ENCODE assay signal across 18 cellular contexts in genomic region chr10:111289467-111289866, GRCh38.
A peak's percentile ranks its signal among the peaks of the same experiment; 100 is the strongest.
DNase-seq lines count a peak whose midpoint lies in the region; ATAC-seq and TF ChIP-seq lines count a peak whose summit lies in the region.
"Had no signal": no experiment of that assay in that cellular context is flagged by ENCODE, and none has a peak within 500 bp of the region (broad histone marks: within the 10 kb centered on the region; RNA-seq: fewer than 3 reads in every experiment).

No MANE protein-coding gene starts in this region.

- ATAC-seq in left lung, result peak; percentile 91
- no peak for ATAC-seq in left ventricle myocardium superior
- ATAC-seq: A549; CD8-positive, alpha-beta T cell had no signal

- no peaks in the 10 kb centered on the region for H3K79me2 ChIP-seq in GM23248 (ENCODE audit: insufficient read depth)

- intact Hi-C loops in left lung (cut with DNase I), result no loop called here
- intact Hi-C loops in left ventricle myocardium superior (cut with micrococcal nuclease), result no loop called here

- peaks cover 20% of the 10 kb centered on the region for H3K9me3 Mint-ChIP-seq in HFFc6
- H3K9me3 Mint-ChIP-seq: CD4-positive, alpha-beta T cell; CD8-positive, alpha-beta T cell had no signal

- no peaks in the 10 kb centered on the region for H3K36me3 Mint-ChIP-seq in HFFc6 (ENCODE audit: low read depth)
- H3K36me3 Mint-ChIP-seq: CD8-positive, alpha-beta T cell had no signal

- no peak overlapping the region for H3K27ac Mint-ChIP-seq in HFFc6
- H3K27ac Mint-ChIP-seq: B cell; CD4-positive, alpha-beta T cell; CD8-positive, alpha-beta T cell had no signal

- TF ChIP-seq CTCF in left lung (IDR thresholded peaks at IDR 0.05) (no peak), HFFc6 (IDR thresholded peaks at IDR 0.05) (no peak)

- H3K4me2 ChIP-seq in GM23248 (ENCODE audit: unreplicated experiment), result no peak overlapping the region
- H3K4me2 ChIP-seq: A549; BLaER1 treated with 17β-estradiol and CSF1 and Interleukin-3, amounts not matched to agents 10 nM and 100 nM had no signal

- H3K4me1 ChIP-seq in GM23248 (ENCODE audit: insufficient read depth), result no peaks in the 10 kb centered on the region
- H3K4me1 ChIP-seq in left lung, result peaks cover 0 to 3% of the 10 kb centered on the region in 2 donors
- H3K4me1 ChIP-seq: A549; BLaER1 treated with 17β-estradiol and CSF1 and Interleukin-3, amounts not matched to agents 10 nM and 100 nM; Caco-2 had no signal

- DNase-seq in GM23248 (no peak), left lung (peak; percentile 56 to 57), medulla oblongata (ENCODE audit: extremely low spot score) (peak; percentile 5), iPS-NIHi11 (ENCODE audit: low spot score) (no peak), HFFc6 (no peak), left ventricle myocardium superior (no peak)
- DNase-seq: AML-193; Caco-2; Calu3; CD4-positive, alpha-beta T cell; CD8-positive, alpha-beta T cell; DMS79 treated with DMSO at 0.1 percent for 48 hours; GF-D8 had no signal

- H3K27ac ChIP-seq in GM23248, result no peak overlapping the region
- no peak overlapping the region for H3K27ac ChIP-seq in left lung
- H3K27ac ChIP-seq: 22Rv1; A549; BLaER1 treated with 17β-estradiol and CSF1 and Interleukin-3, amounts not matched to agents 10 nM and 100 nM; C4-2B had no signal

- H2AFZ ChIP-seq in GM23248, result peak overlapping the region; percentile 22; the same call in 1 of the 2 replicates

- H3K36me3 ChIP-seq in GM23248 (ENCODE audit: low read depth) (no peaks in the 10 kb centered on the region), left lung (no peaks in the 10 kb centered on the region)
- H3K36me3 ChIP-seq: BLaER1 treated with 17β-estradiol and CSF1 and Interleukin-3, amounts not matched to agents 10 nM and 100 nM had no signal

- no peaks in the 10 kb centered on the region for H3F3A ChIP-seq in GM23248 (ENCODE audit: insufficient read depth)

- no peak overlapping the region for H3K9ac ChIP-seq in GM23248
- H3K9ac ChIP-seq: BLaER1 treated with 17β-estradiol and CSF1 and Interleukin-3, amounts not matched to agents 10 nM and 100 nM had no signal

- in situ Hi-C loops in GM23248 (cut with MboI), result no loop called here

- H3K27me3 ChIP-seq in GM23248 (replicated peaks; ENCODE audit: insufficient read depth), result no peaks in the 10 kb centered on the region
- H3K27me3 ChIP-seq in left lung, result no peaks in the 10 kb centered on the region
- H3K27me3 ChIP-seq: BLaER1 treated with 17β-estradiol and CSF1 and Interleukin-3, amounts not matched to agents 10 nM and 100 nM had no signal

- H3K9me3 ChIP-seq in GM23248 (ENCODE audit: low read depth) (no peaks in the 10 kb centered on the region), left lung (no peaks in the 10 kb centered on the region)
- H3K9me3 ChIP-seq: A549; BLaER1 treated with 17β-estradiol and CSF1 and Interleukin-3, amounts not matched to agents 10 nM and 100 nM; Caco-2 had no signal

- H3K4me3 ChIP-seq in GM23248 (no peak overlapping the region), left lung (no peak overlapping the region)
- H3K4me3 ChIP-seq: A549; BLaER1 treated with 17β-estradiol and CSF1 and Interleukin-3, amounts not matched to agents 10 nM and 100 nM had no signal

- no peaks in the 10 kb centered on the region for H3K27me3 Mint-ChIP-seq in HFFc6 (ENCODE audit: insufficient read depth)

- H3K4me1 Mint-ChIP-seq in HFFc6 (ENCODE audit: low read depth), result no peaks in the 10 kb centered on the region
- H3K4me1 Mint-ChIP-seq: B cell had no signal

- no peaks in the 10 kb centered on the region for H4K20me1 ChIP-seq in GM23248 (ENCODE audit: insufficient read depth)
- H4K20me1 ChIP-seq: BLaER1 treated with 17β-estradiol and CSF1 and Interleukin-3, amounts not matched to agents 10 nM and 100 nM had no signal

- 30 to 46% methylated on average over 5 of the region's 5 CpGs for WGBS in GM23248 (ENCODE audit: low coverage in 1 of 2, low lambda C conversion rate in 2 of 2, missing lambda C conversion rate in 2 of 2), 2 experiments

- no peak overlapping the region for H3K4me3 Mint-ChIP-seq in HFFc6
- H3K4me3 Mint-ChIP-seq: B cell; CD4-positive, alpha-beta T cell; CD8-positive, alpha-beta T cell had no signal

- no peaks in the 10 kb centered on the region for H3K9me2 ChIP-seq in GM23248 (ENCODE audit: insufficient read depth)

Comparison
In these comparisons a context has a peak if more than half of its experiments do, and no peak if none do; other contexts are left out.
1. DNase-seq: peak in left lung (2 of 2) and medulla oblongata (single experiment); none in GM23248 (single experiment), iPS-NIHi11 (single experiment), HFFc6 (single experiment) and left ventricle myocardium superior (single experiment).